15 cellular contexts compared by ENCODE assay signal in the genomic region with DNA sequence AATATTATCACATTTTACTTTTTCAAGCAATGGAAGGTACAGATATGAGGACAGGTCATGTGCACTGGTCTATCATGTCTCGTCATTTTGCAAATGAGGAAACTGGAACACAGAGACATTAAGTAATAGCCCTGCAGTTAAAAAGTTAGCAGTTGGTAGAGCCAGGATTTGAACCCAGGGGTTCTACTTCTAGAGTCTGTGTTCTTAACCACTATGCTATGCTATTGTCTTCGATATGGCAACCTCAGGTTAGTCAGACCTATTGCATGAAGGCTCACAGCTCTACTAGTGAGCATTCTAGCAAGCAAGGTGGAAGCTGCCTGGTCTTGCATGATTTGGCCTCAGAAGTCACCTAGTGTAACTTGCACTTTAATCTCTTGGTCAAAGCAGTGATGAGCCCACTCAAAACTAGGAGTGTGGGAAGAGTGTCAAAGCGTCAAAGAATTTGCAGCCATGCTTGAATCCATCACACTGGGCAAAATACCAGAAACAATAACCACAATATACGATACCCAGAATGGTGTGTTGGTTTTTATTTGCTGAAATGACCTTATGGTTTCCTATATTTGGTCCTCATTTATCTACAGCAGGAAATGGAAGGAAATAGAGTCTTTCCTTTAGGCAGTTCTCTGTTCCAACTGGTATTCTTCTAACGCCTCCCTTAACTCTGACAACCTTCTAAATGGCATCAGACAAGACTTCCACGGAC. TPM values are rescaled to one million over a fixed set of nuclear protein-coding genes. Genes with fewer than 3 reads are reported as not detected.
DNase-seq lines count a peak whose midpoint lies in the region; ATAC-seq and TF ChIP-seq lines count a peak whose summit lies in the region.
"Had no signal": no experiment of that assay in that cellular context is flagged by ENCODE, and none has a peak within 500 bp of the region (broad histone marks: within the 10 kb centered on the region; RNA-seq: fewer than 3 reads in every experiment).

No MANE protein-coding gene starts in this region.

- H3K4me3 ChIP-seq in epithelial cell of proximal tubule (ENCODE audit: low read depth, low read length), result no peak overlapping the region
- H3K4me3 ChIP-seq: cardiac muscle cell, SJSA1, skin epidermis had no signal

- H3K9me3 Mint-ChIP-seq in activated T-helper 1 cell treated with anti-CD3 and anti-CD28 coated beads, Interleukin-12 subunit alpha, Interleukin-12 subunit beta, Interleukin-2, Interleukin-4 antibody, amounts not matched to agents 30 ng/mL and 10 ng/mL and 1 ng/mL, durations not matched to agents 14 hours and 24 hours and 36 hours, result no peaks in the 10 kb centered on the region
- H3K9me3 Mint-ChIP-seq: stimulated activated naive CD8-positive, alpha-beta T cell treated with anti-CD3 and anti-CD28 coated beads, Interleukin-15, amount 100 ng/mL, for 72 hours had no signal

- no peaks in the 10 kb centered on the region for H3K4me1 Mint-ChIP-seq in activated T-helper 1 cell treated with anti-CD3 and anti-CD28 coated beads, Interleukin-12 subunit alpha, Interleukin-12 subunit beta, Interleukin-2, Interleukin-4 antibody, amounts not matched to agents 30 ng/mL and 10 ng/mL and 1 ng/mL, durations not matched to agents 14 hours and 24 hours and 36 hours (ENCODE audit: low read depth)
- H3K4me1 Mint-ChIP-seq: memory B cell; stimulated activated naive CD8-positive, alpha-beta T cell treated with anti-CD3 and anti-CD28 coated beads, Interleukin-15, amount 100 ng/mL, for 72 hours had no signal

- intact Hi-C loops in activated T-helper 1 cell treated with anti-CD3 and anti-CD28 coated beads, Interleukin-12 subunit alpha, Interleukin-12 subunit beta, Interleukin-2, Interleukin-4 antibody, amounts not matched to agents 30 ng/mL and 10 ng/mL and 1 ng/mL, durations not matched to agents 14 hours and 24 hours and 36 hours (cut with micrococcal nuclease), result no loop called here

- in situ Hi-C loops in Caki2 (cut with HindIII; ENCODE audit: low pct_unique_long_range_greater_than_20kb, low sequenced_read_pairs), result no loop called here

- H3K36me3 Mint-ChIP-seq in activated T-helper 1 cell treated with anti-CD3 and anti-CD28 coated beads, Interleukin-12 subunit alpha, Interleukin-12 subunit beta, Interleukin-2, Interleukin-4 antibody, amounts not matched to agents 30 ng/mL and 10 ng/mL and 1 ng/mL, durations not matched to agents 14 hours and 24 hours and 36 hours (ENCODE audit: low read depth), result no peaks in the 10 kb centered on the region
- H3K36me3 Mint-ChIP-seq: memory B cell had no signal

- no peak for ATAC-seq in HG03571 (IDR thresholded peaks at IDR 0.05; ENCODE audit: unreplicated experiment)
- ATAC-seq: stimulated activated naive CD8-positive, alpha-beta T cell treated with anti-CD3 and anti-CD28 coated beads, Interleukin-15, amount 100 ng/mL, for 72 hours had no signal

- peaks cover 2% of the 10 kb centered on the region for H3K27me3 Mint-ChIP-seq in activated T-helper 1 cell treated with anti-CD3 and anti-CD28 coated beads, Interleukin-12 subunit alpha, Interleukin-12 subunit beta, Interleukin-2, Interleukin-4 antibody, amounts not matched to agents 30 ng/mL and 10 ng/mL and 1 ng/mL, durations not matched to agents 14 hours and 24 hours and 36 hours (ENCODE audit: insufficient read depth)
- H3K27me3 Mint-ChIP-seq: memory B cell; stimulated activated naive CD8-positive, alpha-beta T cell treated with anti-CD3 and anti-CD28 coated beads, Interleukin-15, amount 100 ng/mL, for 72 hours had no signal

- no peak for TF ChIP-seq CTCF in epithelial cell of proximal tubule (conservative IDR thresholded peaks at IDR 0.05; ENCODE audit: low read depth, low read length)

- H3K27ac Mint-ChIP-seq in activated T-helper 1 cell treated with anti-CD3 and anti-CD28 coated beads, Interleukin-12 subunit alpha, Interleukin-12 subunit beta, Interleukin-2, Interleukin-4 antibody, amounts not matched to agents 30 ng/mL and 10 ng/mL and 1 ng/mL, durations not matched to agents 14 hours and 24 hours and 36 hours, result no peak overlapping the region
- H3K27ac Mint-ChIP-seq: memory B cell; stimulated activated naive CD8-positive, alpha-beta T cell treated with anti-CD3 and anti-CD28 coated beads, Interleukin-15, amount 100 ng/mL, for 72 hours had no signal

- H3K4me3 Mint-ChIP-seq in activated T-helper 1 cell treated with anti-CD3 and anti-CD28 coated beads, Interleukin-12 subunit alpha, Interleukin-12 subunit beta, Interleukin-2, Interleukin-4 antibody, amounts not matched to agents 30 ng/mL and 10 ng/mL and 1 ng/mL, durations not matched to agents 14 hours and 24 hours and 36 hours, result no peak overlapping the region
- H3K4me3 Mint-ChIP-seq: memory B cell; stimulated activated naive CD8-positive, alpha-beta T cell treated with anti-CD3 and anti-CD28 coated beads, Interleukin-15, amount 100 ng/mL, for 72 hours had no signal

- DNase-seq in Caki2 (ENCODE audit: low read depth), result peak; percentile 19
- peak; percentile 76 for DNase-seq in HT1080 (ENCODE audit: low read depth)
- peak; percentile 14 for DNase-seq in RPMI7951 (ENCODE audit: low read depth)
- DNase-seq in epithelial cell of proximal tubule (ENCODE audit: low read depth), result peak; percentile 61
- no peak for DNase-seq in SHP77 (lab: John Stamatoyannopoulos, UW)
- no peak for DNase-seq in activated T-helper 1 cell treated with anti-CD3 and anti-CD28 coated beads, Interleukin-12 subunit alpha, Interleukin-12 subunit beta, Interleukin-2, Interleukin-4 antibody, amounts not matched to agents 30 ng/mL and 10 ng/mL and 1 ng/mL, durations not matched to agents 14 hours and 24 hours and 36 hours (ENCODE audit: low spot score)
- no peak for DNase-seq in AG20443 (ENCODE audit: low spot score)
- DNase-seq: activated naive CD4-positive, alpha-beta T cell treated with anti-CD3 and anti-CD28 coated beads, Interleukin-2, amount 50 U/mL, for 16 hours; DND-41; stimulated activated naive CD8-positive, alpha-beta T cell treated with anti-CD3 and anti-CD28 coated beads, Interleukin-15, amount 100 ng/mL, for 72 hours had no signal

RNA-seq across cellular contexts. Expression of gene BMP2, which starts 20.4 kb away (rescaled TPM):
- 2.6 and 4.3 TPM in 2 replicates for total RNA-seq in Caki2 (2014; rRNA removed; shearing (Covaris generic); ENCODE audit: low replicate concordance)
- 0.32 and 0.57 TPM in 2 replicates for total RNA-seq in HT1080 (2014; rRNA removed; shearing (Covaris generic))
- polyA plus RNA-seq in HT1080 (2015; cell fraction: cytosol; rRNA removed), result 2.1 and 2.6 TPM in 2 replicates
- polyA plus RNA-seq in HT1080 (2015; cell fraction: nucleus; rRNA removed), result 1.6 and 1.9 TPM in 2 replicates
- total RNA-seq in RPMI7951 (2014; rRNA removed; shearing (Covaris generic)), result 0.84 and 0.88 TPM in 2 replicates
- 32.1 and 54.9 TPM in 2 replicates for total RNA-seq in epithelial cell of proximal tubule
- total RNA-seq in activated T-helper 1 cell treated with anti-CD3 and anti-CD28 coated beads, Interleukin-12 subunit alpha, Interleukin-12 subunit beta, Interleukin-2, Interleukin-4 antibody, amounts not matched to agents 30 ng/mL and 10 ng/mL and 1 ng/mL, durations not matched to agents 14 hours and 24 hours and 36 hours, result 0.08 and 0.12 TPM in 2 replicates

Comparison
In these comparisons a context has a peak if more than half of its experiments do, and no peak if none do; other contexts are left out.
1. DNase-seq: peak in Caki2 (single experiment), HT1080 (single experiment), RPMI7951 (single experiment) and epithelial cell of proximal tubule (single experiment); none in SHP77 (0 of 2), activated T-helper 1 cell treated with anti-CD3 and anti-CD28 coated beads, Interleukin-12 subunit alpha, Interleukin-12 subunit beta, Interleukin-2, Interleukin-4 antibody, amounts not matched to agents 30 ng/mL and 10 ng/mL and 1 ng/mL, durations not matched to agents 14 hours and 24 hours and 36 hours (single experiment) and AG20443 (single experiment).